In the genomic region with DNA sequence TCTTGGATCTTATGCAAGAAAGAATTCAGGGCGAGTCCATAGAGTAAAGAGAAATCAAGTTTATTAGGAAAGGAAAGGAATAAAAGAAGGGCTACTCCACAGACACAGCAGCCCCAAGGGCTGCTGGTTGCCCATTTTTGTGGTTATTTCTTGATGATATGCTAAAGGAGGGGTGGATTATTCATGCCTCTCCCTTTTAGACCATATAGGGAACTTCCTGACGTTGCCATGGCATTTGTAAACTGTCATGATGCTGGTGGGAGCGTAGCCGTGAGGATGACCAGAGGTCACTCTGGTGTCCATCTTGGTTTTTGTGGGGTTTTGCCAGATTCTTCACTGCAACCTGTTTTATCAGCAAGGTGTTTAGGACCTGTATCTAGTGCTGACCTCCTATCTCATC, we compare ENCODE assay signal across 20 cellular contexts.
A peak's percentile ranks its signal among the peaks of the same experiment; 100 is the strongest.
DNase-seq lines count a peak whose midpoint lies in the region; ATAC-seq, FAIRE-seq and TF ChIP-seq lines count a peak whose summit lies in the region.
"Had no signal": no experiment of that assay in that cellular context is flagged by ENCODE, and none has a peak within 500 bp of the region (broad histone marks: within the 10 kb centered on the region; RNA-seq: fewer than 3 reads in every experiment).

No MANE protein-coding gene starts in this region.

- BruUV-seq in K562 (replicated peaks; lab: Mats Ljungman, UMichigan), result no TSS peak

- POLR2A ChIA-PET in K562 (lab: Yijun Ruan, JAX), result no interaction called here
- POLR2A ChIA-PET in activated CD4-positive, alpha-beta memory T cell treated with anti-CD3 and anti-CD28 coated beads, Interleukin-2, amount 10 ng/mL, durations not matched to agents 7 days and 5 days (lab: Charles Lee), result no interaction called here

- 0% methylated on average over 4 of the region's 4 CpGs for WGBS in K562 (ENCODE audit: insufficient coverage, low coverage, missing lambda C conversion rate)
- WGBS in mesenchymal stem cell, result 82% methylated on average over 4 of the region's 4 CpGs
- 41% methylated on average over 4 of the region's 4 CpGs for WGBS in right lobe of liver (ENCODE audit: insufficient coverage, low coverage, low lambda C conversion rate, missing lambda C conversion rate)

- H2BK15ac ChIP-seq in mesenchymal stem cell (ENCODE audit: low read depth, poor library complexity, severe bottlenecking), result no peak overlapping the region

- CTCF ChIA-PET in K562 (lab: Yijun Ruan, JAX; ENCODE audit: low intra/inter-chr PET ratio), result no interaction called here
- CTCF ChIA-PET in activated CD4-positive, alpha-beta memory T cell treated with anti-CD3 and anti-CD28 coated beads, Interleukin-2, amount 10 ng/mL, durations not matched to agents 7 days and 5 days (lab: Charles Lee), result no interaction called here

- no peak overlapping the region for H3K4me3 Mint-ChIP-seq in activated CD4-positive, alpha-beta memory T cell treated with anti-CD3 and anti-CD28 coated beads, Interleukin-2, amount 10 ng/mL, durations not matched to agents 7 days and 5 days
- H3K4me3 Mint-ChIP-seq: B cell; CD8-positive, alpha-beta memory T cell had no signal

- no peaks in the 10 kb centered on the region for H3K36me3 Mint-ChIP-seq in activated CD4-positive, alpha-beta memory T cell treated with anti-CD3 and anti-CD28 coated beads, Interleukin-2, amount 10 ng/mL, durations not matched to agents 7 days and 5 days (ENCODE audit: low read depth)
- H3K36me3 Mint-ChIP-seq: CD4-positive, CD25-positive, alpha-beta regulatory T cell had no signal

- H3K4me1 Mint-ChIP-seq in activated CD4-positive, alpha-beta memory T cell treated with anti-CD3 and anti-CD28 coated beads, Interleukin-2, amount 10 ng/mL, durations not matched to agents 7 days and 5 days, result peaks cover 17% of the 10 kb centered on the region

- no peak for TF ChIP-seq POLR2A in K562 (conservative IDR thresholded peaks at IDR 0.05)
- TF ChIP-seq POLR2A in right lobe of liver (IDR thresholded peaks at IDR 0.05), result no peak

- no peak for TF ChIP-seq RAD21 in K562 (CRISPR knock-in tag; conservative IDR thresholded peaks at IDR 0.05 in 1 of 2, IDR thresholded peaks at IDR 0.05 in 1 of 2)

- no peaks in the 10 kb centered on the region for H3K79me2 ChIP-seq in K562 (ENCODE audit: control insufficient read depth, insufficient read depth, low read length)

- no peak overlapping the region for H4K91ac ChIP-seq in mesenchymal stem cell (ENCODE audit: low read length)

- H3K14ac ChIP-seq in mesenchymal stem cell (ENCODE audit: low read length in 2 of 2), result no peak overlapping the region

- no peak overlapping the region for H2AK5ac ChIP-seq in mesenchymal stem cell (ENCODE audit: low read length, severe bottlenecking)

- H2AFZ ChIP-seq in K562 (ENCODE audit: low read depth, low read length) (no peak overlapping the region), mesenchymal stem cell (ENCODE audit: low read depth, low read length) (no peak overlapping the region)

- H2BK5ac ChIP-seq in mesenchymal stem cell (ENCODE audit: low read depth, low read length, poor library complexity, severe bottlenecking), result no peak overlapping the region

- H3K4me1 ChIP-seq in K562 (replicated peaks in 1 of 2; ENCODE audit: control insufficient read depth in 2 of 2, insufficient read depth in 2 of 2, low read length in 2 of 2) (no peaks in the 10 kb centered on the region; a peak in 1 of 5 replicates), mesenchymal stem cell (ENCODE audit: control insufficient read depth, insufficient read depth, low read depth, low read length) (peaks cover 10% of the 10 kb centered on the region), right lobe of liver (no peaks in the 10 kb centered on the region)
- H3K4me1 ChIP-seq: HAP-1 had no signal

- H3K79me1 ChIP-seq in mesenchymal stem cell (replicated peaks; ENCODE audit: low read length, poor library complexity, severe bottlenecking), result no peaks in the 10 kb centered on the region

- no peak overlapping the region for H3K27ac ChIP-seq in K562 (ENCODE audit: extremely low read depth, low read depth, low read length)
- no peak overlapping the region for H3K27ac ChIP-seq in mesenchymal stem cell (ENCODE audit: low read length, poor library complexity, severe bottlenecking)
- H3K27ac ChIP-seq in right lobe of liver, result no peak overlapping the region
- H3K27ac ChIP-seq: BLaER1 treated with 17β-estradiol and CSF1 and Interleukin-3, amounts not matched to agents 10 nM and 100 nM had no signal

- H3K9ac ChIP-seq in K562 (ENCODE audit: insufficient read depth in 1 of 2, low read depth in 2 of 2, low read length in 2 of 2) (no peak overlapping the region), mesenchymal stem cell (ENCODE audit: low read length) (peak overlapping the region; percentile 78)
- H3K9ac ChIP-seq: BLaER1 treated with 17β-estradiol and CSF1 and Interleukin-3, amounts not matched to agents 10 nM and 100 nM had no signal

- no peak overlapping the region for H2BK120ac ChIP-seq in mesenchymal stem cell (ENCODE audit: low read depth, low read length)

- H3K4me2 ChIP-seq in K562 (ENCODE audit: insufficient read depth, low read length) (no peak overlapping the region), mesenchymal stem cell (ENCODE audit: low read length, poor library complexity, severe bottlenecking) (no peak overlapping the region)

- ATAC-seq in K562, result no peak
- ATAC-seq in right lobe of liver, result no peak
- ATAC-seq: GM12878 had no signal

- H3K27me3 ChIP-seq in K562 (ENCODE audit: control insufficient read depth in 2 of 2, insufficient read depth in 2 of 2, low read length in 2 of 2) (peaks cover 2 to 31% of the 10 kb centered on the region in 2 experiments; a peak in 4 of 5 replicates), mesenchymal stem cell (ENCODE audit: control insufficient read depth in 1 of 2, insufficient read depth in 1 of 2, low read length in 2 of 2) (peaks cover 0 to 15% of the 10 kb centered on the region in 2 experiments), right lobe of liver (no peaks in the 10 kb centered on the region)
- H3K27me3 ChIP-seq: BLaER1 treated with 17β-estradiol and CSF1 and Interleukin-3, amounts not matched to agents 10 nM and 100 nM had no signal

- peaks cover 19% of the 10 kb centered on the region for H3K27me3 Mint-ChIP-seq in activated CD4-positive, alpha-beta memory T cell treated with anti-CD3 and anti-CD28 coated beads, Interleukin-2, amount 10 ng/mL, durations not matched to agents 7 days and 5 days

- no peak overlapping the region for H2BK12ac ChIP-seq in mesenchymal stem cell (ENCODE audit: low read length in 2 of 2)

- intact Hi-C loops in K562 (cut with micrococcal nuclease), result loop anchor here (5.0 kb wide), 1 partner anchor 292 kb away; no protein-coding TSS in a partner anchor
- intact Hi-C loops in right lobe of liver (cut with DNase I), result loop anchor here (10.0 kb wide), 1 partner anchor 274 kb away; no protein-coding TSS in a partner anchor

- H3K27ac Mint-ChIP-seq in activated CD4-positive, alpha-beta memory T cell treated with anti-CD3 and anti-CD28 coated beads, Interleukin-2, amount 10 ng/mL, durations not matched to agents 7 days and 5 days, result no peak overlapping the region
- H3K27ac Mint-ChIP-seq: B cell; CD4-positive, CD25-positive, alpha-beta regulatory T cell; CD8-positive, alpha-beta memory T cell had no signal

- H4K8ac ChIP-seq in mesenchymal stem cell (ENCODE audit: low read length), result no peak overlapping the region

- H3K4ac ChIP-seq in mesenchymal stem cell (ENCODE audit: low read depth in 1 of 2, low read length in 2 of 2), result no peak overlapping the region

- no peak overlapping the region for H3K23ac ChIP-seq in mesenchymal stem cell (ENCODE audit: low read length in 2 of 2)

- no peaks in the 10 kb centered on the region for H3K9me1 ChIP-seq in K562 (ENCODE audit: control insufficient read depth, insufficient read depth, low read length)

- in situ Hi-C loops in K562 (cut with MboI) (loop anchor here (5.0 kb wide), 1 partner anchor 292 kb away; no protein-coding TSS in a partner anchor), GM13976 (cut with MboI; ENCODE audit: low sequenced_read_pairs, unreplicated experiment) (loop anchor here (10.0 kb wide), 1 partner anchor 274 kb away; no protein-coding TSS in a partner anchor)

- H3K36me3 ChIP-seq in K562 (ENCODE audit: control insufficient read depth, insufficient read depth, low read length), result no peaks in the 10 kb centered on the region
- no peaks in the 10 kb centered on the region for H3K36me3 ChIP-seq in mesenchymal stem cell (ENCODE audit: control insufficient read depth in 1 of 2, insufficient read depth in 2 of 2, low read depth in 1 of 2, low read length in 2 of 2)
- H3K36me3 ChIP-seq in right lobe of liver, result no peaks in the 10 kb centered on the region
- H3K36me3 ChIP-seq: BLaER1 treated with 17β-estradiol and CSF1 and Interleukin-3, amounts not matched to agents 10 nM and 100 nM; HAP-1 had no signal

- H3K18ac ChIP-seq in mesenchymal stem cell (ENCODE audit: low read depth in 1 of 2, low read length in 2 of 2), result no peak overlapping the region

- H3K4me3 ChIP-seq in K562, result no peak overlapping the region
- H3K4me3 ChIP-seq in mesenchymal stem cell (ENCODE audit: insufficient read depth in 1 of 2, low read depth in 1 of 2, low read length in 2 of 2), result no peak overlapping the region
- H3K4me3 ChIP-seq in right lobe of liver, result no peak overlapping the region
- H3K4me3 ChIP-seq: BLaER1 treated with 17β-estradiol and CSF1 and Interleukin-3, amounts not matched to agents 10 nM and 100 nM; GM12878; HAP-1 had no signal

- no peak for TF ChIP-seq EP300 in K562 (IDR thresholded peaks at IDR 0.05; ENCODE audit: low read length)

- no peak for TF ChIP-seq CTCF in K562 (IDR thresholded peaks at IDR 0.05 in 2 of 3, conservative IDR thresholded peaks at IDR 0.05 in 1 of 3; ENCODE audit: insufficient read depth in 2 of 3, low read depth in 1 of 3, low read length in 3 of 3)
- TF ChIP-seq CTCF in GM13976 (IDR thresholded peaks at IDR 0.05; ENCODE audit: borderline replicate concordance, control extremely low read depth, extremely low read depth, insufficient read depth, missing control alignments), result no peak
- no peak for TF ChIP-seq CTCF in right lobe of liver (IDR thresholded peaks at IDR 0.05)

- DNase-seq in NCI-H226 (peak; percentile 35), K562 (ENCODE audit: extremely low read depth in 1 of 4, low spot score in 3 of 4) (no peak), mesenchymal stem cell (no peak), urothelium cell line (ENCODE audit: low spot score) (no peak), GM13976 (ENCODE audit: low spot score) (no peak), right lobe of liver (no peak)
- DNase-seq in activated CD4-positive, CD25-positive, alpha-beta regulatory T cell (lab: John Stamatoyannopoulos, UW), result no peak
- DNase-seq in activated CD4-positive, alpha-beta memory T cell treated with anti-CD3 and anti-CD28 coated beads, Interleukin-2, amount 10 ng/mL, durations not matched to agents 7 days and 5 days, result no peak
- DNase-seq: CD4-positive, CD25-positive, alpha-beta regulatory T cell; CD8-positive, alpha-beta memory T cell; COR-L47; DMS 273 treated with DMSO at 0.1 percent for 48 hours; DND-41; EL; GOT3 had no signal

- no peak for FAIRE-seq in K562 (lab: Jason Lieb, UNC)
- peak; percentile 92 for FAIRE-seq in urothelium cell line (lab: Jason Lieb, UNC)
- FAIRE-seq: GM12878, GM18507 had no signal

- no peaks in the 10 kb centered on the region for H3K9me3 ChIP-seq in K562 (replicated peaks; ENCODE audit: control insufficient read depth, insufficient read depth, low read depth, low read length)
- H3K9me3 ChIP-seq in mesenchymal stem cell (ENCODE audit: control insufficient read depth, low read length), result no peaks in the 10 kb centered on the region
- no peaks in the 10 kb centered on the region for H3K9me3 ChIP-seq in right lobe of liver
- H3K9me3 ChIP-seq: HAP-1 had no signal

- H4K20me1 ChIP-seq in K562 (replicated peaks; ENCODE audit: control insufficient read depth, insufficient read depth, low read length), result no peaks in the 10 kb centered on the region
- H4K20me1 ChIP-seq: BLaER1 treated with 17β-estradiol and CSF1 and Interleukin-3, amounts not matched to agents 10 nM and 100 nM had no signal

- peaks cover 2% of the 10 kb centered on the region for H3K9me3 Mint-ChIP-seq in activated CD4-positive, alpha-beta memory T cell treated with anti-CD3 and anti-CD28 coated beads, Interleukin-2, amount 10 ng/mL, durations not matched to agents 7 days and 5 days
- H3K9me3 Mint-ChIP-seq: CD8-positive, alpha-beta memory T cell had no signal
